Comparison of ENCODE assay signal across 11 cellular contexts in the genomic region with DNA sequence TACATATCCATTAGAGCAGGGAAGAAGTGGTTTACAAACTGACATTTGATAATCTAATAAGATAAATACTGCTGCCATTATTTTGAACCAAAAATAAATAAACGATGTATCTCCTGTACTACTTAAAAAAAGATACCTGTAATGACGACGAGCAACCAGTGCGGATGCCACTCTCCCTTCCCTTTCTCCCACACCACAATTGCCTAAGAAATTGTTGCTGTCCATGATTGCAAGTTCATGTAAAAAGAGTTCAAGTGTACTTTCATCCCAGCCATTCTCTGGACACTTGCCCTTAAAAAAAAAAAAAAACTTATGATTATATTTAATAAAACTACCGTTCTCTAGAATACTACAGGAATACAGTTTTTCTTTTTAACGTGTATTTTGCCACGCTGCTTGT. TPM values are rescaled to one million over a fixed set of nuclear protein-coding genes. Genes with fewer than 3 reads are reported as not detected.
A peak's percentile ranks its signal among the peaks of the same experiment; 100 is the strongest.
DNase-seq lines count a peak whose midpoint lies in the region; ATAC-seq, FAIRE-seq and TF ChIP-seq lines count a peak whose summit lies in the region.
"Had no signal": no experiment of that assay in that cellular context is flagged by ENCODE, and none has a peak within 500 bp of the region (broad histone marks: within the 10 kb centered on the region; RNA-seq: fewer than 3 reads in every experiment).

No MANE protein-coding gene starts in this region.

- H3K36me3 ChIP-seq in GM12878 (ENCODE audit: control insufficient read depth in 2 of 2, insufficient read depth in 2 of 2, low read length in 1 of 2): no peaks in the 10 kb centered on the region; a peak in 1 of 4 replicates
- H3K36me3 ChIP-seq in suprapubic skin: no peaks in the 10 kb centered on the region
- H3K36me3 ChIP-seq: prostate gland had no signal

- CTCF ChIA-PET in activated CD4-positive, alpha-beta T cell treated with anti-CD3 and anti-CD28 coated beads for 36 hours (lab: Charles Lee): interaction anchor here (1.5 to 1.7 kb wide), 2 partner anchors 14 to 209 kb away, joined by 4 to 9 read pairs; no protein-coding TSS in a partner anchor
- CTCF ChIA-PET in GM12878 (lab: Yijun Ruan, JAX): interaction anchor here (2.9 kb wide), 1 partner anchor 14 kb away, joined by 11 read pairs; no protein-coding TSS in a partner anchor

- H3K79me2 ChIP-seq in GM12878 (ENCODE audit: control insufficient read depth, insufficient read depth, low read length): peaks cover 18% of the 10 kb centered on the region

- H4K20me1 ChIP-seq in GM12878 (ENCODE audit: control insufficient read depth, insufficient read depth): no peaks in the 10 kb centered on the region

- H3K27me3 ChIP-seq in GM12878 (replicated peaks in 1 of 2; ENCODE audit: control insufficient read depth in 2 of 2, insufficient read depth in 2 of 2, low read length in 1 of 2) (no peaks in the 10 kb centered on the region), suprapubic skin (no peaks in the 10 kb centered on the region)

- H3K4me1 Mint-ChIP-seq in activated CD4-positive, alpha-beta T cell treated with anti-CD3 and anti-CD28 coated beads for 36 hours: peaks cover 34% of the 10 kb centered on the region
- peaks cover 27% of the 10 kb centered on the region for H3K4me1 Mint-ChIP-seq in progenitor cell of endocrine pancreas (ENCODE audit: low read depth)

- H3K36me3 Mint-ChIP-seq in activated CD4-positive, alpha-beta T cell treated with anti-CD3 and anti-CD28 coated beads for 36 hours (ENCODE audit: low read depth): peaks cover 20% of the 10 kb centered on the region
- H3K36me3 Mint-ChIP-seq in progenitor cell of endocrine pancreas (ENCODE audit: insufficient read depth): no peaks in the 10 kb centered on the region

- no peaks in the 10 kb centered on the region for H3K9me3 ChIP-seq in GM12878 (replicated peaks; ENCODE audit: control insufficient read depth, insufficient read depth, low read length)
- H3K9me3 ChIP-seq in suprapubic skin: no peaks in the 10 kb centered on the region
- H3K9me3 ChIP-seq: prostate gland had no signal

- no peak overlapping the region for H3K9ac ChIP-seq in GM12878 (ENCODE audit: control insufficient read depth, insufficient read depth, low read length)

- TF ChIP-seq EP300 in GM12878 (IDR thresholded peaks at IDR 0.05; ENCODE audit: borderline replicate concordance in 1 of 2, control insufficient read depth in 1 of 2, low read depth in 2 of 2, low read length in 2 of 2) (no peak), suprapubic skin (IDR thresholded peaks at IDR 0.05) (no peak)

- intact Hi-C loops in activated CD4-positive, alpha-beta T cell treated with anti-CD3 and anti-CD28 coated beads for 36 hours (cut with DNase I, micrococcal nuclease): loop anchor here in 1 of 2 experiments (1.0 kb wide), 1 partner anchor 153 kb away; a partner anchor contains a TSS
- intact Hi-C loops in GM12878 (cut with micrococcal nuclease; ENCODE audit: unreplicated experiment): no loop called here

- TSS peak; percentile 66 for BruUV-seq in GM12878 (replicated peaks; lab: Mats Ljungman, UMichigan)

- H3K4me2 ChIP-seq in GM12878 (ENCODE audit: control insufficient read depth, insufficient read depth): peak overlapping the region; percentile 95

- H2AFZ ChIP-seq in GM12878 (ENCODE audit: control insufficient read depth, low read depth, low read length): no peak overlapping the region

- peaks cover 4% of the 10 kb centered on the region for H3K4me1 ChIP-seq in GM12878 (ENCODE audit: control insufficient read depth, insufficient read depth, low read length)
- peaks cover 18% of the 10 kb centered on the region for H3K4me1 ChIP-seq in suprapubic skin
- H3K4me1 ChIP-seq: prostate gland had no signal

- WGBS in GM12878 (ENCODE audit: insufficient coverage, insufficient replicate concordance, low lambda C conversion rate, missing lambda C conversion rate): 92% methylated on average over 7 of the region's 7 CpGs
- 92% methylated on average over 7 of the region's 7 CpGs for WGBS in suprapubic skin

- no peak for TF ChIP-seq POLR2A in GM12878 (IDR thresholded peaks at IDR 0.05; ENCODE audit: low read depth, low read length)
- no peak for TF ChIP-seq POLR2A in suprapubic skin (IDR thresholded peaks at IDR 0.05)

- in situ Hi-C loops in GM12878 (cut with MboI): no loop called here

- peak overlapping the region; percentile 85 for H3K4me3 Mint-ChIP-seq in activated CD4-positive, alpha-beta T cell treated with anti-CD3 and anti-CD28 coated beads for 36 hours
- peak overlapping the region; percentile 87 for H3K4me3 Mint-ChIP-seq in progenitor cell of endocrine pancreas (ENCODE audit: low read depth)

- no peaks in the 10 kb centered on the region for H3K9me3 Mint-ChIP-seq in activated CD4-positive, alpha-beta T cell treated with anti-CD3 and anti-CD28 coated beads for 36 hours (ENCODE audit: low read depth)
- H3K9me3 Mint-ChIP-seq in progenitor cell of endocrine pancreas (ENCODE audit: low read depth): no peaks in the 10 kb centered on the region

- FAIRE-seq in GM12878 (lab: Jason Lieb, UNC): no peak
- FAIRE-seq: astrocyte had no signal

- TF ChIP-seq CTCF in GM12878 (IDR thresholded peaks at IDR 0.05 in 2 of 3, conservative IDR thresholded peaks at IDR 0.05 in 1 of 3; ENCODE audit: control insufficient read depth in 2 of 3, extremely low read depth in 1 of 3, insufficient read depth in 1 of 3, low read depth in 3 of 3, low read length in 3 of 3) (no peak), progenitor cell of endocrine pancreas (IDR thresholded peaks at IDR 0.05; ENCODE audit: unreplicated experiment) (no peak), suprapubic skin (IDR thresholded peaks at IDR 0.05) (no peak)

- peak overlapping the region; percentile 91 for H3K27ac Mint-ChIP-seq in activated CD4-positive, alpha-beta T cell treated with anti-CD3 and anti-CD28 coated beads for 36 hours
- peak overlapping the region; percentile 98 for H3K27ac Mint-ChIP-seq in progenitor cell of endocrine pancreas

- SMC1A ChIA-PET in GM12878 (lab: Charles Lee; ENCODE audit: uncharacterized antibody, unreplicated experiment): no interaction called here

- POLR2A ChIA-PET in activated CD4-positive, alpha-beta T cell treated with anti-CD3 and anti-CD28 coated beads for 36 hours (lab: Charles Lee): interaction anchor here (1.7 kb wide), 1 partner anchor 74 kb away, joined by 5 read pairs; no protein-coding TSS in a partner anchor
- POLR2A ChIA-PET in GM12878 (lab: Charles Lee): interaction anchor here (4.4 kb wide), 1 partner anchor 76 kb away, joined by 49 read pairs; a partner anchor contains a TSS

- no peak for ATAC-seq in activated CD4-positive, alpha-beta T cell treated with anti-CD3 and anti-CD28 coated beads for 36 hours
- no peak for ATAC-seq in GM12878

- H3K27ac ChIP-seq in GM12878 (ENCODE audit: control insufficient read depth, insufficient read depth): no peak overlapping the region
- no peak overlapping the region for H3K27ac ChIP-seq in suprapubic skin

- TF ChIP-seq RAD21 in GM12878 (IDR thresholded peaks at IDR 0.05; ENCODE audit: insufficient read depth, low read depth, low read length): no peak

- no peaks in the 10 kb centered on the region for H3K27me3 Mint-ChIP-seq in activated CD4-positive, alpha-beta T cell treated with anti-CD3 and anti-CD28 coated beads for 36 hours
- H3K27me3 Mint-ChIP-seq in progenitor cell of endocrine pancreas: no peaks in the 10 kb centered on the region

- no peak for DNase-seq in activated CD4-positive, alpha-beta T cell treated with anti-CD3 and anti-CD28 coated beads for 36 hours
- DNase-seq in activated CD4-positive, alpha-beta T cell treated with anti-CD3 and anti-CD28 coated beads, Interleukin-2, amount 50 U/mL, for 1 hour: no peak
- peak; percentile 30 for DNase-seq in NCI-H2029 (lab: John Stamatoyannopoulos, UW)
- no peak for DNase-seq in GM12878 (ENCODE audit: low read depth, low spot score)
- no peak for DNase-seq in progenitor cell of endocrine pancreas (ENCODE audit: low spot score, unreplicated experiment)
- no peak for DNase-seq in NCI-H524 (lab: John Stamatoyannopoulos, UW)
- DNase-seq in cerebellum (ENCODE audit: low spot score): no peak
- DNase-seq in suprapubic skin (ENCODE audit: low spot score in 2 of 2): no peak
- DNase-seq: WERI-Rb-1 had no signal

- RAD21 ChIA-PET in GM12878 (lab: Charles Lee; ENCODE audit: unreplicated experiment): interaction anchor here (1.1 kb wide), 1 partner anchor 574 kb away, joined by 3 read pairs; a partner anchor contains a TSS

- H3K4me3 ChIP-seq in GM12878: peak overlapping the region; percentile 94; the same call in 1 of the 2 replicates
- no peak overlapping the region for H3K4me3 ChIP-seq in suprapubic skin

TF ChIP-seq in GM12878, 131 proteins besides CTCF, POLR2A, EP300 and RAD21:
- TF ChIP-seq RB1 (IDR thresholded peaks at IDR 0.05; ENCODE audit: borderline replicate concordance): no peak

RNA-seq across cellular contexts. Expression of a gene that starts 1.4 kb away (rescaled TPM):
- 10 to 100 TPM; 10.4 to 15.4 TPM for total RNA-seq in activated CD4-positive, alpha-beta T cell treated with anti-CD3 and anti-CD28 coated beads for 36 hours
- 28.9 and 30.0 TPM in 2 replicates for total RNA-seq in GM12878 (2013; cell fraction: nucleolus; rRNA removed)
- total RNA-seq in GM12878 (2014; rRNA removed) (7.4 and 7.6 TPM in 2 replicates), GM12878 (2014; rRNA removed; fragmentation: Illumina TruSeq; extraction: Trizol) (7.1 and 7.8 TPM in 2 replicates), GM12878 (2021) (7.1 and 7.2 TPM in 2 replicates), progenitor cell of endocrine pancreas (8.8 and 10.2 TPM in 2 replicates), cerebellum (12.4 TPM), suprapubic skin (10 to 100 TPM in 2 of 4 donors, 1 to 10 TPM in 2; 4.2 to 21.8 (median 9.6) TPM)
- 3.0 TPM for polyA plus RNA-seq in GM12878 (2011; ENCODE audit: low read depth)
- polyA plus RNA-seq in GM12878 (2011; rRNA removed) (15.8 and 20.8 TPM in 2 replicates), GM12878 (2014; fragmentation: Illumina TruSeq; extraction: Trizol) (5.8 and 6.6 TPM in 2 replicates), GM12878 (2014; fragmentation: Nextera tagmentation; extraction: Ambion mirVana) (1 to 10 TPM; 2.8 to 2.9 TPM), GM12878 (2014; rRNA removed) (5.1 and 5.5 TPM in 2 replicates), GM12878 (2016; fragmentation: Nextera tagmentation; extraction: Ambion mirVana) (1 to 10 TPM; 8.1 to 8.6 TPM)
- 4.5 and 5.0 TPM in 2 replicates for polyA plus RNA-seq in GM12878 (2011; cell fraction: cytosol; rRNA removed)
- 9.2 and 12.3 TPM in 2 replicates for polyA plus RNA-seq in GM12878 (2011; cell fraction: nucleus; rRNA removed)
- polyA plus RNA-seq in GM12878 (2012): 3.9 and 4.2 TPM in 2 replicates
- 11.1 and 17.1 TPM in 2 replicates for polyA minus RNA-seq in GM12878 (2011; rRNA and poly(A)+ RNA removed)
- polyA minus RNA-seq in GM12878 (2011; cell fraction: cytosol; rRNA and poly(A)+ RNA removed): 5.5 and 6.5 TPM in 2 replicates
- 15.6 and 23.2 TPM in 2 replicates for polyA minus RNA-seq in GM12878 (2011; cell fraction: nucleus; rRNA and poly(A)+ RNA removed)
